8 cellular contexts compared by ENCODE assay signal in the genomic region with DNA sequence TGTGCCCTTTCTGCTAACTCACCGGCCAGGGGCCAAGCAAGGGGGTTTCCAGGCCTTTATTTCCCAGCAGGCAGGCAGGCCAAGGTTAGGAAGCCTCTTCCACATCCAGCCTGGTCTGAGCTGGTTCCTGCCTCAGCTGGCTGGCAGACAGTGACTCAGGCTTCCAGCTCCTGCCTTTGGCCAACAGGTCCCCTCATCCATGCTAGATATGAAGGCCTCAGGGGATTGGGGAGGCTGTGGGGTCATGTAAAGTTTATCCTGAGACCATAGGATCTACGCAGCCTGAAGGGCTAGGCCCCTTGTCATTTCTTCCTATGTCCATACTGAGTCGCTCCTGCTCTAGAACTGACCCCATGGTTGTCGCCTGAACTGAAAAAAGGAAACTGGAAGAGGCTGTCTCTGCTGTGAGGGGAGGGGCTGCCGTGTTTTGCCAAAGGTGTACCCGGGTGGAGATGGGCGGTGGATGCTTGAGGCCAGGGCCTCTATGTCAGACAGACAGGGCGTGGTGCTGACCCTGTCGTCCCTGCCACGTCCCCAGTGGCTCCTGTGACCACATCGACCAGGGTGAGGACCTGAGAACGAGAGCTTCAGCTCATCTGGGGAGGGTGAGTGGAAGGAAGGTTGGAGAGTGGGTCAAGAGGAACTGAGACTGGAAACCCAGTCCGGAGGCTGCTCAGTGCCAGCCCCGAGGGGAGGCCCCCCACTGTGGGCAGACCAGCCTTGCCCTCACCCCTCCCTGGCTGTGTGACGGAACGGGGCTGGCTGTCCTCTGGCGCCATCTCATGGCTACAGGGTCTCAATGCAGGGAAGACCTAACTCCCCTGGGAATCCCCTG. TPM values are rescaled to one million over a fixed set of nuclear protein-coding genes. Genes with fewer than 3 reads are reported as not detected.
DNase-seq lines count a peak whose midpoint lies in the region; ATAC-seq and TF ChIP-seq lines count a peak whose summit lies in the region.

No MANE protein-coding gene starts in this region.

- H3K4me3 ChIP-seq in AG04450 (ENCODE audit: low read depth, low read length) (no peak overlapping the region), liver (ENCODE audit: low read depth in 1 of 3, low read length in 3 of 3) (no peak overlapping the region)

- H3K9me3 ChIP-seq in AG04450 (ENCODE audit: control insufficient read depth, insufficient read depth, low read length), result no peaks in the 10 kb centered on the region
- H3K9me3 ChIP-seq in liver (ENCODE audit: control insufficient read depth in 4 of 4, low read length in 3 of 4), result no peaks in the 10 kb centered on the region

- 21% methylated on average over 17 of the region's 17 CpGs for WGBS in liver

- POLR2A ChIA-PET in AG04450 (lab: Yijun Ruan, JAX), result no interaction called here

- TF ChIP-seq POLR2A in GM18505 (IDR thresholded peaks at IDR 0.05; ENCODE audit: borderline replicate concordance, extremely low read depth, insufficient read depth, insufficient read length), result no peak

- ATAC-seq in GM18505 (IDR thresholded peaks at IDR 0.05; ENCODE audit: unreplicated experiment), result peak; percentile 72
- ATAC-seq in HG02981 (IDR thresholded peaks at IDR 0.05; ENCODE audit: unreplicated experiment), result peak; percentile 54

- no peak overlapping the region for H3K27ac ChIP-seq in AG04450 (ENCODE audit: low read depth, low read length)
- H3K27ac ChIP-seq in liver (ENCODE audit: low read depth in 1 of 2, low read length in 2 of 2), result peak overlapping the region; percentile 15 to 52

- peaks cover 0 to 8% (median 5%) of the 10 kb centered on the region in 4 donors for H3K4me1 ChIP-seq in liver (ENCODE audit: control insufficient read depth in 4 of 4, insufficient read depth in 4 of 4, low read length in 3 of 4)

- TF ChIP-seq CTCF in AG04450 (IDR thresholded peaks at IDR 0.05; ENCODE audit: low read depth, low read length) (peak; percentile 99), liver (IDR thresholded peaks at IDR 0.05; ENCODE audit: low read depth, low read length, missing input control) (peak; percentile 78)

- no peaks in the 10 kb centered on the region for H3K36me3 ChIP-seq in liver (ENCODE audit: control insufficient read depth in 4 of 4, insufficient read depth in 3 of 4, low read depth in 1 of 4, low read length in 3 of 4)

- H3K27me3 ChIP-seq in AG04450 (ENCODE audit: control insufficient read depth, insufficient read depth, low read length) (no peaks in the 10 kb centered on the region), liver (ENCODE audit: control insufficient read depth in 4 of 4, insufficient read depth in 4 of 4, low read length in 3 of 4) (no peaks in the 10 kb centered on the region)

- peak; percentile 89 to 92 for TF ChIP-seq RAD21 in liver (IDR thresholded peaks at IDR 0.05)

- no peak for DNase-seq in AG04450 (ENCODE audit: low read depth, low spot score)
- DNase-seq in NCI-H2171 (lab: John Stamatoyannopoulos, UW), result peak; percentile 64
- DNase-seq in activated CD4-positive, CD25-positive, alpha-beta regulatory T cell treated with anti-CD3 and anti-CD28 coated beads, Interleukin-2, amount 50 U/mL, for 72 hours, result peak; percentile 47
- DNase-seq in dermis blood vessel endothelial cell, result peak; percentile 83
- peak; percentile 35 to 47 for DNase-seq in stimulated activated CD4-positive, alpha-beta T cell treated with anti-CD3 and anti-CD28 coated beads, Interleukin-4, amount 100 ng/mL, for 48 hours (ENCODE audit: low read depth in 2 of 2)

- CTCF ChIA-PET in AG04450 (lab: Charles Lee), result interaction anchor here (0.6 to 3.0 kb wide), 33 partner anchors 9 to 564 kb away, joined by 3 to 35 read pairs (median 4); partner anchors contain the start of genes ARHGEF17 and P2RY6

- no peak overlapping the region for H3K9ac ChIP-seq in liver (ENCODE audit: low read depth in 1 of 2, low read length in 2 of 2)

TF ChIP-seq in liver, 16 proteins besides CTCF, POLR2A, EP300 and RAD21:
- TF ChIP-seq RXRA (IDR thresholded peaks at IDR 0.05), result peak in 1 of 2 donors; percentile 36
- TF ChIP-seq GABPA (IDR thresholded peaks at IDR 0.05 in 1 of 2, conservative IDR thresholded peaks at IDR 0.05 in 1 of 2), result no peak
- no peak for TF ChIP-seq ATF3 (IDR thresholded peaks at IDR 0.05)
- TF ChIP-seq, protein P1, sequence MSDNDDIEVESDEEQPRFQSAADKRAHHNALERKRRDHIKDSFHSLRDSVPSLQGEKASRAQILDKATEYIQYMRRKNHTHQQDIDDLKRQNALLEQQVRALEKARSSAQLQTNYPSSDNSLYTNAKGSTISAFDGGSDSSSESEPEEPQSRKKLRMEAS (IDR thresholded peaks at IDR 0.05), result no peak
- peak; percentile 90 for TF ChIP-seq NR2F2 (IDR thresholded peaks at IDR 0.05)

RNA-seq across cellular contexts. Expression of gene P2RY6, which starts 17.0 kb away (rescaled TPM):
- polyA plus RNA-seq in AG04450 (2011; rRNA removed), result not detected in 2 replicates
- polyA minus RNA-seq in AG04450 (2011; rRNA and poly(A)+ RNA removed), result not detected in 2 replicates
- 0.05 TPM in 1 of 2 replicates, not detected in the other for total RNA-seq in dermis blood vessel endothelial cell
- under 1 TPM; 0.59 to 0.98 TPM for total RNA-seq in liver
- polyA plus RNA-seq in liver, result 1 to 10 TPM in 1 of 2 donors, under 1 TPM in 1; 0.21 to 1.3 TPM

RNA-seq across cellular contexts. Expression of gene ARHGEF17, which starts 19.0 kb away (rescaled TPM):
- polyA plus RNA-seq in AG04450 (2011; rRNA removed) (30.6 and 45.2 TPM in 2 replicates), liver (1 to 10 TPM; 2.6 to 3.8 TPM)
- 54.5 and 62.4 TPM in 2 replicates for polyA minus RNA-seq in AG04450 (2011; rRNA and poly(A)+ RNA removed)
- total RNA-seq in dermis blood vessel endothelial cell (25.0 and 55.4 TPM in 2 replicates), liver (10 to 100 TPM in 1 of 2 donors, 1 to 10 TPM in 1; 7.7 to 12.6 TPM)
